8 cellular contexts compared by ENCODE assay signal in genomic region chr17:69047368-69048263, GRCh38. TPM values are rescaled to one million over a fixed set of nuclear protein-coding genes. Genes with fewer than 3 reads are reported as not detected.
DNase-seq lines count a peak whose midpoint lies in the region; ATAC-seq and TF ChIP-seq lines count a peak whose summit lies in the region.

No MANE protein-coding gene starts in this region.

- H3F3A ChIP-seq in SK-N-SH (replicated peaks; ENCODE audit: insufficient read depth): no peaks in the 10 kb centered on the region

- H2AFZ ChIP-seq in SK-N-SH (ENCODE audit: low read depth): peak overlapping the region; percentile 51; the same call in 1 of the 2 replicates

- POLR2A ChIA-PET in SK-N-SH (lab: Yijun Ruan, JAX): no interaction called here

- TF ChIP-seq CTCF in SK-N-SH (IDR thresholded peaks at IDR 0.05) (no peak), foreskin keratinocyte (conservative IDR thresholded peaks at IDR 0.05) (no peak)

- DNase-seq in EL (peak; percentile 42), SK-N-SH (no peak), foreskin keratinocyte (peak; percentile 17 to 53), pons (ENCODE audit: low spot score) (peak; percentile 20), RPMI8226 (no peak)

- 1% methylated on average over 3 of the region's 3 CpGs for WGBS in SK-N-SH (ENCODE audit: low lambda C conversion rate)

- no peaks in the 10 kb centered on the region for H3K9me3 ChIP-seq in SK-N-SH

- no peaks in the 10 kb centered on the region for H3K79me2 ChIP-seq in SK-N-SH (ENCODE audit: insufficient read depth)

- H3K27me3 ChIP-seq in SK-N-SH (ENCODE audit: insufficient read depth) (no peaks in the 10 kb centered on the region), foreskin keratinocyte (no peaks in the 10 kb centered on the region)

- no peak for TF ChIP-seq RAD21 in SK-N-SH (IDR thresholded peaks at IDR 0.05; ENCODE audit: low read length)

- no peaks in the 10 kb centered on the region for H3K36me3 ChIP-seq in SK-N-SH (replicated peaks in 1 of 2; ENCODE audit: control insufficient read depth in 1 of 2, insufficient read depth in 2 of 2, low read length in 1 of 2)

- H4K20me1 ChIP-seq in SK-N-SH (ENCODE audit: insufficient read depth): no peaks in the 10 kb centered on the region

- TF ChIP-seq EP300 in SK-N-SH (IDR thresholded peaks at IDR 0.05; ENCODE audit: borderline replicate concordance in 1 of 2, low read depth in 1 of 2, low read length in 1 of 2): no peak

- ATAC-seq in foreskin keratinocyte (peak; percentile 36), GM18868 (IDR thresholded peaks at IDR 0.05; ENCODE audit: unreplicated experiment) (no peak), GM21381 (IDR thresholded peaks at IDR 0.05; ENCODE audit: unreplicated experiment) (no peak), GM18517 (IDR thresholded peaks at IDR 0.05; ENCODE audit: unreplicated experiment) (no peak)

- H3K4me3 ChIP-seq in SK-N-SH (ENCODE audit: low read depth in 2 of 2, low read length in 1 of 2): no peak overlapping the region

- CTCF ChIA-PET in SK-N-SH (lab: Yijun Ruan, JAX): no interaction called here

- no peaks in the 10 kb centered on the region; a peak in 1 of 4 replicates for H3K4me1 ChIP-seq in SK-N-SH (ENCODE audit: control insufficient read depth in 1 of 2, insufficient read depth in 2 of 2, low read depth in 1 of 2, low read length in 1 of 2)
- H3K4me1 ChIP-seq in foreskin keratinocyte: no peaks in the 10 kb centered on the region

- peak overlapping the region in 1 of 2 experiments; percentile 14; a peak in 1 of 4 replicates for H3K27ac ChIP-seq in SK-N-SH (ENCODE audit: low read depth in 2 of 2, low read length in 1 of 2)
- H3K27ac ChIP-seq in foreskin keratinocyte: no peak overlapping the region

- no peak overlapping the region for H3K4me2 ChIP-seq in SK-N-SH

- no peak overlapping the region for H3K9ac ChIP-seq in SK-N-SH

- no peaks in the 10 kb centered on the region for H3K9me2 ChIP-seq in SK-N-SH

TF ChIP-seq in SK-N-SH, 30 proteins besides CTCF, POLR2A, EP300 and RAD21:
- TF ChIP-seq, protein P1, sequence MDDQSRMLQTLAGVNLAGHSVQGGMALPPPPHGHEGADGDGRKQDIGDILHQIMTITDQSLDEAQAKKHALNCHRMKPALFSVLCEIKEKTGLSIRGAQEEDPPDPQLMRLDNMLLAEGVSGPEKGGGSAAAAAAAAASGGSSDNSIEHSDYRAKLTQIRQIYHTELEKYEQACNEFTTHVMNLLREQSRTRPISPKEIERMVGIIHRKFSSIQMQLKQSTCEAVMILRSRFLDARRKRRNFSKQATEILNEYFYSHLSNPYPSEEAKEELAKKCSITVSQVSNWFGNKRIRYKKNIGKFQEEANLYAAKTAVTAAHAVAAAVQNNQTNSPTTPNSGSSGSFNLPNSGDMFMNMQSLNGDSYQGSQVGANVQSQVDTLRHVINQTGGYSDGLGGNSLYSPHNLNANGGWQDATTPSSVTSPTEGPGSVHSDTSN (IDR thresholded peaks at IDR 0.05): no peak
- TF ChIP-seq RFX5 (IDR thresholded peaks at IDR 0.05; ENCODE audit: low read length) (no peak), SMC3 (IDR thresholded peaks at IDR 0.05; ENCODE audit: low read depth, low read length) (no peak), USF1 (IDR thresholded peaks at IDR 0.05; ENCODE audit: borderline replicate concordance, low read depth) (no peak), IRF3 (IDR thresholded peaks at IDR 0.05; ENCODE audit: low read depth, low read length) (no peak), EZH2phosphoT487 (IDR thresholded peaks at IDR 0.05; ENCODE audit: borderline replicate concordance, low read depth) (no peak), POLR2AphosphoS5 (IDR thresholded peaks at IDR 0.05; ENCODE audit: low read depth, low read length) (no peak), FOXM1 (IDR thresholded peaks at IDR 0.05; ENCODE audit: low read depth) (no peak), ZBTB33 (IDR thresholded peaks at IDR 0.05; ENCODE audit: borderline replicate concordance, low read depth) (no peak), FOSL2 (IDR thresholded peaks at IDR 0.05; ENCODE audit: borderline replicate concordance, low read depth) (no peak), SIN3A (IDR thresholded peaks at IDR 0.05; ENCODE audit: borderline replicate concordance, low read depth, low read length) (no peak), CHD2 (IDR thresholded peaks at IDR 0.05; ENCODE audit: low read length, partially characterized antibody) (no peak), TCF12 (IDR thresholded peaks at IDR 0.05) (no peak), YY1 (IDR thresholded peaks at IDR 0.05; ENCODE audit: low read depth) (no peak), FOXJ3 (CRISPR knock-in tag; IDR thresholded peaks at IDR 0.05) (no peak)

RNA-seq across cellular contexts. Expression of gene ABCA9, which starts 13.1 kb away (rescaled TPM):
- polyA plus RNA-seq in SK-N-SH (2012; rRNA removed): 0.07 and 0.15 TPM in 2 replicates
- 0.03 and 0.04 TPM in 2 replicates for polyA plus RNA-seq in SK-N-SH (2012; cell fraction: cytosol; rRNA removed)
- polyA plus RNA-seq in SK-N-SH (2012; cell fraction: nucleus; rRNA removed): 0.12 and 0.15 TPM in 2 replicates
- not detected in 2 replicates for total RNA-seq in foreskin keratinocyte
- not detected in 2 replicates for polyA plus RNA-seq in foreskin keratinocyte

Comparison
In these comparisons a context has a peak if more than half of its experiments do, and no peak if none do; other contexts are left out.
1. DNase-seq: peak in EL (single experiment), foreskin keratinocyte (2 of 2) and pons (single experiment); none in SK-N-SH (single experiment) and RPMI8226 (single experiment).